In genomic region chr1:54772951-54773350, GRCh38 we compare ENCODE assay signal across 2 cellular contexts.
TF ChIP-seq lines count a peak whose summit lies in the region.

No MANE protein-coding gene starts in this region.

TF ChIP-seq in HEK293, 187 proteins besides CTCF, POLR2A, EP300 and RAD21:
- no peak for TF ChIP-seq RBAK (tag by site-specific recombination; IDR thresholded peaks at IDR 0.05)
- peak; percentile 98 for TF ChIP-seq ZNF10 (tag by site-specific recombination; IDR thresholded peaks at IDR 0.05)
TF ChIP-seq in HEK293: peak in this region for 1.

TF ChIP-seq in K562, 482 proteins besides CTCF, POLR2A, EP300 and RAD21:
- TF ChIP-seq USF1 (CRISPR knock-in tag; IDR thresholded peaks at IDR 0.05), result no peak
- TF ChIP-seq ZNF134 (CRISPR knock-in tag; conservative IDR thresholded peaks at IDR 0.05), result peak; percentile 98
- 0 out of 2 replicates have a peak, but pooled peaks have one; percentile 25 for TF ChIP-seq FOXM1 (IDR thresholded peaks at IDR 0.05; ENCODE audit: low read depth)
- no peak for TF ChIP-seq FOXM1 (CRISPR knock-in tag; IDR thresholded peaks at IDR 0.05; ENCODE audit: low read depth)
- peak; percentile 45 for TF ChIP-seq RBM25 (IDR thresholded peaks at IDR 0.05; ENCODE audit: low read depth, low read length, severe bottlenecking)
